21 cellular contexts compared by ENCODE assay signal in genomic region chr4:1743551-1743950, GRCh38. TPM values are rescaled to one million over a fixed set of nuclear protein-coding genes. Genes with fewer than 3 reads are reported as not detected.
"Had no signal": no experiment of that assay in that cellular context is flagged by ENCODE, and none has a peak within 500 bp of the region (broad histone marks: within the 10 kb centered on the region; RNA-seq: fewer than 3 reads in every experiment).

No MANE protein-coding gene starts in this region.

- H3K27me3 ChIP-seq: ascending aorta had no signal

- DNase-seq: activated CD4-positive, alpha-beta T cell treated with anti-CD3 and anti-CD28 coated beads, Interleukin-2, amount 10 ng/mL, durations not matched to agents 24 days and 14 days; activated CD8-positive, alpha-beta memory T cell treated with anti-CD3 and anti-CD28 coated beads, Interleukin-2, amount 50 U/mL, for 4 hours; activated effector memory CD4-positive, alpha-beta T cell treated with anti-CD3 and anti-CD28 coated beads, Interleukin-2, amount 50 U/mL, for 16 hours; activated T-cell treated with anti-CD3 and anti-CD28 coated beads, Interleukin-2, amount 50 U/mL, for 48 hours; cortex of kidney; immature natural killer cell; kidney glomerular epithelial cell; left ventricle myocardium superior; retina; stimulated activated CD8-positive, alpha-beta memory T cell treated with anti-CD3 and anti-CD28 coated beads, Interleukin-4, amount 100 ng/mL, for 48 hours; stimulated activated naive CD8-positive, alpha-beta T cell treated with anti-CD3 and anti-CD28 coated beads, Interleukin-15, Interleukin-2, amounts not matched to agents 100 U/mL and 50 U/mL, for 24 hours; substantia nigra; T-helper 1 cell; T1000 had no signal

- H3K27ac ChIP-seq: ascending aorta, tibial nerve had no signal

- H3K4me3 ChIP-seq: ascending aorta, tibial nerve had no signal

- FAIRE-seq: frontal cortex, urothelium cell line had no signal

- H3K27me3 Mint-ChIP-seq: activated CD4-positive, alpha-beta T cell treated with anti-CD3 and anti-CD28 coated beads, Interleukin-2, amount 10 ng/mL, durations not matched to agents 24 days and 14 days; central memory CD8-positive, alpha-beta T cell had no signal

- ATAC-seq: left ventricle myocardium superior; stimulated activated naive CD8-positive, alpha-beta T cell treated with anti-CD3 and anti-CD28 coated beads, Interleukin-15, Interleukin-2, amounts not matched to agents 100 U/mL and 50 U/mL, for 24 hours had no signal

- H3K4me3 Mint-ChIP-seq: activated CD4-positive, alpha-beta T cell treated with anti-CD3 and anti-CD28 coated beads, Interleukin-2, amount 10 ng/mL, durations not matched to agents 24 days and 14 days; central memory CD8-positive, alpha-beta T cell; immature natural killer cell had no signal

- H3K4me1 Mint-ChIP-seq: activated CD4-positive, alpha-beta T cell treated with anti-CD3 and anti-CD28 coated beads, Interleukin-2, amount 10 ng/mL, durations not matched to agents 24 days and 14 days; central memory CD8-positive, alpha-beta T cell; immature natural killer cell had no signal

- H3K27ac Mint-ChIP-seq: activated CD4-positive, alpha-beta T cell treated with anti-CD3 and anti-CD28 coated beads, Interleukin-2, amount 10 ng/mL, durations not matched to agents 24 days and 14 days had no signal

RNA-seq across cellular contexts. Expression of gene FGFR3, which starts 49.5 kb away (rescaled TPM):
- total RNA-seq: myocyte had no signal
- polyA plus RNA-seq: immature natural killer cell had no signal

RNA-seq across cellular contexts. Expression of gene FAM53A, which starts 59.4 kb away (rescaled TPM):
- total RNA-seq: ascending aorta had no signal
- polyA plus RNA-seq: neural cell had no signal
